1 cellular context compared by ENCODE assay signal in genomic region chr2:168920504-168921157, GRCh38.
A peak's percentile ranks its signal among the peaks of the same experiment; 100 is the strongest.
TF ChIP-seq lines count a peak whose summit lies in the region.

No MANE protein-coding gene starts in this region.

TF ChIP-seq in HepG2, 621 proteins besides CTCF, POLR2A, EP300 and RAD21 (continued from another document):
- TF ChIP-seq ARID5B (CRISPR knock-in tag; IDR thresholded peaks at IDR 0.05) = 0 out of 2 replicates have a peak, but pooled peaks have one; percentile 15
- no peak for TF ChIP-seq HDAC2 (CRISPR knock-in tag; IDR thresholded peaks at IDR 0.05)
- no peak for TF ChIP-seq YY1 (IDR thresholded peaks at IDR 0.05; ENCODE audit: insufficient read depth, insufficient replicate concordance, low read depth, low read length)
- no peak for TF ChIP-seq ZSCAN29 (CRISPR knock-in tag; conservative IDR thresholded peaks at IDR 0.05)
- peak; percentile 73; the same call in 1 of the 2 replicates for TF ChIP-seq SMC3 (IDR thresholded peaks at IDR 0.05; ENCODE audit: low read length)
- TF ChIP-seq KAT7 (CRISPR knock-in tag; IDR thresholded peaks at IDR 0.05; ENCODE audit: borderline replicate concordance) = no peak
- TF ChIP-seq ZNF800 (CRISPR knock-in tag; IDR thresholded peaks at IDR 0.05) = no peak
- TF ChIP-seq ZBTB8A (CRISPR knock-in tag; IDR thresholded peaks at IDR 0.05; ENCODE audit: borderline replicate concordance, low read depth) = no peak
- no peak for TF ChIP-seq EED (CRISPR knock-in tag; IDR thresholded peaks at IDR 0.05)
- TF ChIP-seq ZNF770 (CRISPR knock-in tag; IDR thresholded peaks at IDR 0.05) = no peak
- peak; percentile 87 for TF ChIP-seq STAG1 (CRISPR knock-in tag; IDR thresholded peaks at IDR 0.05)
- TF ChIP-seq ZNF891 (CRISPR knock-in tag; IDR thresholded peaks at IDR 0.05) = no peak
- TF ChIP-seq SOX5 (CRISPR knock-in tag; IDR thresholded peaks at IDR 0.05; ENCODE audit: borderline replicate concordance) = no peak
- TF ChIP-seq BATF2 (CRISPR knock-in tag; IDR thresholded peaks at IDR 0.05) = no peak
- TF ChIP-seq NBN (conservative IDR thresholded peaks at IDR 0.05) = no peak
